21 cellular contexts compared by ENCODE assay signal in the genomic region with DNA sequence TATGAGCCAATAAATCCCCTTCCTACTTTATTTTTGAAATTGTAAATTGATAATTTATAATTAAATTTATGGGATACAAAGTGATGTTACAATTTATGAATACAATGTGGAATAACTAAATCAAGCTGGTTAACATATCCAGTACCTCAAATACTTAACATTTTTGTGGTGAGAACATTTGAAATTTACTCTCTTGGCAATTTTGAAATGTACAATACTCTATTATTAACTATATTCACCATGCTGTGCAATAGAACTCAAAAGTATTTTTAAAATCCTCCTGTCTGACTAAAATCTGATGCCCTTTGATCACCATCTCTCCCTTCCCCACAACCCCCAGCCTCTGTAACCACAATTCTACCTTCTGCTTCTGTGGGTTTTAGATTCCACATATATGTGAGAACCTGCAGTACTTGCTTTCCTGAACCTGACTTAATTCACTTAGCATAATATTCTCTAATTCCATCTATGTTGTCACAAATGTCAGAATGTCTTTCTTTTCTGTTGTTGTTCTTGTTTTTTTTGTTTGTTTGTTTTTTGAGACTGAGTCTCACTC.
DNase-seq lines count a peak whose midpoint lies in the region; ATAC-seq lines count a peak whose summit lies in the region.
"Had no signal": no experiment of that assay in that cellular context is flagged by ENCODE, and none has a peak within 500 bp of the region (broad histone marks: within the 10 kb centered on the region; RNA-seq: fewer than 3 reads in every experiment).

No MANE protein-coding gene starts in this region.

- peaks cover 6% of the 10 kb centered on the region for H3K4me1 ChIP-seq in CD4-positive, alpha-beta memory T cell (ENCODE audit: insufficient read depth, low read length)
- H3K4me1 ChIP-seq: breast epithelium, upper lobe of right lung had no signal

- peak in 3 of 5 donors; percentile 15 to 23 (median 17) for DNase-seq in CD4-positive, alpha-beta memory T cell
- DNase-seq in M059J (ENCODE audit: low read depth) = peak; percentile 32
- DNase-seq in activated naive CD8-positive, alpha-beta T cell treated with anti-CD3 and anti-CD28 coated beads for 36 hours = no peak
- DNase-seq in glomerular visceral epithelial cell (ENCODE audit: extremely low spot score) = peak; percentile 18
- DNase-seq in posterior cingulate gyrus = no peak
- no peak for DNase-seq in NCI-H748 (lab: John Stamatoyannopoulos, UW; ENCODE audit: unreplicated experiment)
- no peak for DNase-seq in NCI-H82 (lab: John Stamatoyannopoulos, UW)
- DNase-seq: activated CD4-positive, alpha-beta T cell treated with anti-CD3 and anti-CD28 coated beads, Interleukin-2, amount 50 U/mL, for 48 hours; AML-193; EL; Karpas-422; NCI-H1417 treated with DMSO at 0.1 percent for 48 hours; NCI-H2171; NCI-H526; spleen; stimulated activated CD4-positive, alpha-beta T cell treated with anti-CD3 and anti-CD28 coated beads, Interleukin-4, amount 100 ng/mL, for 4 hours; SW 1271; upper lobe of right lung had no signal

- no peaks in the 10 kb centered on the region for H3K36me3 ChIP-seq in CD4-positive, alpha-beta memory T cell (ENCODE audit: insufficient read depth, low read length)
- H3K36me3 ChIP-seq: breast epithelium, spleen, upper lobe of right lung had no signal

- no peaks in the 10 kb centered on the region for H3K27me3 ChIP-seq in CD4-positive, alpha-beta memory T cell (ENCODE audit: insufficient read depth, low read length)
- H3K27me3 ChIP-seq: breast epithelium, spleen, upper lobe of right lung had no signal

- H3K36me3 Mint-ChIP-seq in CD4-positive, alpha-beta memory T cell = peaks cover 0 to 6% of the 10 kb centered on the region in 2 donors
- peaks cover 6% of the 10 kb centered on the region for H3K36me3 Mint-ChIP-seq in activated naive CD8-positive, alpha-beta T cell treated with anti-CD3 and anti-CD28 coated beads for 36 hours

- H3K9me3 Mint-ChIP-seq in CD4-positive, alpha-beta memory T cell = peaks cover 0 to 6% (median 0%) of the 10 kb centered on the region in 8 donors
- H3K9me3 Mint-ChIP-seq in activated naive CD8-positive, alpha-beta T cell treated with anti-CD3 and anti-CD28 coated beads for 36 hours = peaks cover 3% of the 10 kb centered on the region

- peaks cover 1 to 6% of the 10 kb centered on the region in 2 donors for H3K27me3 Mint-ChIP-seq in CD4-positive, alpha-beta memory T cell
- no peaks in the 10 kb centered on the region for H3K27me3 Mint-ChIP-seq in activated naive CD8-positive, alpha-beta T cell treated with anti-CD3 and anti-CD28 coated beads for 36 hours

- CTCF ChIA-PET in CD4-positive, alpha-beta memory T cell (lab: Charles Lee; ENCODE audit: partially characterized antibody) = interaction anchor here (1.3 to 1.7 kb wide), 2 partner anchors 10 to 14 kb away, joined by 4 to 5 read pairs; no protein-coding TSS in a partner anchor

- no peaks in the 10 kb centered on the region for H3K9me3 ChIP-seq in CD4-positive, alpha-beta memory T cell (ENCODE audit: control insufficient read depth in 1 of 2, low read length in 2 of 2)
- H3K9me3 ChIP-seq: breast epithelium, spleen, upper lobe of right lung had no signal

- H3K27ac ChIP-seq in CD4-positive, alpha-beta memory T cell (ENCODE audit: low read depth, low read length) = no peak overlapping the region
- H3K27ac ChIP-seq: breast epithelium, spleen, upper lobe of right lung had no signal

- no peak overlapping the region for H3K4me3 ChIP-seq in CD4-positive, alpha-beta memory T cell (ENCODE audit: low read length in 2 of 2)
- H3K4me3 ChIP-seq: breast epithelium, spleen, upper lobe of right lung had no signal

- ATAC-seq in HG02840 (IDR thresholded peaks at IDR 0.05; ENCODE audit: low FRiP score, unreplicated experiment) = no peak
- ATAC-seq: HCT116, upper lobe of right lung had no signal

- POLR2A ChIA-PET in CD4-positive, alpha-beta memory T cell (lab: Charles Lee; ENCODE audit: partially characterized antibody) = no interaction called here

- H3K4me3 Mint-ChIP-seq in CD4-positive, alpha-beta memory T cell = peak overlapping the region in 4 of 8 donors; percentile 1 to 65 (median 22)
- H3K4me3 Mint-ChIP-seq in activated naive CD8-positive, alpha-beta T cell treated with anti-CD3 and anti-CD28 coated beads for 36 hours = no peak overlapping the region

- H3K4me1 Mint-ChIP-seq in CD4-positive, alpha-beta memory T cell = peaks cover 4 to 14% (median 10%) of the 10 kb centered on the region in 4 donors
- H3K4me1 Mint-ChIP-seq in activated naive CD8-positive, alpha-beta T cell treated with anti-CD3 and anti-CD28 coated beads for 36 hours = peaks cover 18% of the 10 kb centered on the region

- H3K27ac Mint-ChIP-seq in CD4-positive, alpha-beta memory T cell = peak overlapping the region in 2 of 7 donors; percentile 31 to 60
- peak overlapping the region; percentile 3 for H3K27ac Mint-ChIP-seq in activated naive CD8-positive, alpha-beta T cell treated with anti-CD3 and anti-CD28 coated beads for 36 hours

- intact Hi-C loops in CD4-positive, alpha-beta memory T cell (cut with micrococcal nuclease) = no loop called here
- intact Hi-C loops in posterior cingulate gyrus (cut with DNase I) = no loop called here

Comparison
In these comparisons a context has a peak if more than half of its experiments do, and no peak if none do; other contexts are left out.
1. DNase-seq: peak in CD4-positive, alpha-beta memory T cell (3 of 5), M059J (single experiment) and glomerular visceral epithelial cell (single experiment); none in activated naive CD8-positive, alpha-beta T cell treated with anti-CD3 and anti-CD28 coated beads for 36 hours (single experiment), posterior cingulate gyrus (0 of 10), NCI-H748 (single experiment) and NCI-H82 (single experiment).